In the genomic region with DNA sequence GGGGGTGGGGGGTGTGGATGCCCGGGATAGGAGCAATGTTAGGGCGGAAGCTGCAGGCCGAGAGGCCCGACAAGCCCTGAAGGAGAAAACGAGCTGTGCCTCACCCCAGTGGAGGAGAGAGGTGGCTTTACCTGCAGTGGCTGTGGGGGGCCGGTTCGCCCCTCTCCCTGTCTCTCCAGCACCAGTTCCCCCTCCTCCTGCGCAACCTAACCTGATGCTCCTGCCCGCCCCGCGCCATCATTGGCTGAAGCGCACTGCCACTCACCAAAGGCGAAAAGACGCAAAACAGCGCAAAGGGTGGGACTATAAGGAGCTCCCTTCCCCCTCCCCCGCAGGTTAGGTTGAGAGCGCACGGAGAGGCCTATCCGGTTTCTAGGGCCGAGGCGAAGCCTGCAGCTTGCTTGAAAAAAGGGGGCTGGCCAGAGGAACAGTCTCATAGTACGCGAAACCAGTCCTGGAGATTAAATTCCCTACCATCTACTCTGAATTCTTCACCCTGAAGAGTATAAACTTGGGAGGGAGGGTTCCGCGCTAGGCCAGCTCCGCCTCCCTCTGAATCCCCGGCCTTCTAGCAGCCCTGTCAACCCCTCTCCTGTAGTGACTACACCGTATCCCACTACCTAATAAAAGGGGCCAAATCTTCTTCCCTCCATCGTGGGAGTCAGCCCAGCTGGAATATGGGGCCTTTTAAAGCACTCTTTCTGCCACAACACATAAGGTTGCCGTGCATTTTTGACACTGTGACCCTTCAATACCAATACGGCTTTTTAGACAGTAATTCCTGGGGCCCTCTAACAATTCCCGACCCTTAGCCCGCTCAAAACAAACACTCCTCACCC, we compare ENCODE assay signal across 1 cellular context.
A peak's percentile ranks its signal among the peaks of the same experiment; 100 is the strongest.
TF ChIP-seq lines count a peak whose summit lies in the region.

No MANE protein-coding gene starts in this region.

TF ChIP-seq in K562, 482 proteins besides CTCF, POLR2A, EP300 and RAD21 (continued from another document and continues in another):
- no peak for TF ChIP-seq EWSR1 (IDR thresholded peaks at IDR 0.05; ENCODE audit: borderline replicate concordance, low read depth, partially characterized antibody)
- TF ChIP-seq RNF2 (IDR thresholded peaks at IDR 0.05) = no peak
- TF ChIP-seq FOXK1 (CRISPR knock-in tag; IDR thresholded peaks at IDR 0.05; ENCODE audit: borderline replicate concordance) = no peak
- no peak for TF ChIP-seq ZBTB5 (IDR thresholded peaks at IDR 0.05)
- no peak for TF ChIP-seq MIER1 (IDR thresholded peaks at IDR 0.05; ENCODE audit: low read depth)
- TF ChIP-seq PRPF4 (IDR thresholded peaks at IDR 0.05; ENCODE audit: insufficient read depth, low read depth, low read length, poor library complexity, severe bottlenecking) = no peak
- peak; percentile 52 for TF ChIP-seq RBBP5 (IDR thresholded peaks at IDR 0.05; ENCODE audit: borderline replicate concordance, insufficient read depth, low read length, poor library complexity, severe bottlenecking)
- TF ChIP-seq BCL6 (CRISPR knock-in tag; IDR thresholded peaks at IDR 0.05) = no peak
- no peak for TF ChIP-seq KDM2B (CRISPR knock-in tag; IDR thresholded peaks at IDR 0.05)
- TF ChIP-seq TCF7 (IDR thresholded peaks at IDR 0.05; ENCODE audit: borderline replicate concordance) = no peak
- no peak for TF ChIP-seq ZNF23 (CRISPR knock-in tag; IDR thresholded peaks at IDR 0.05)
- peak; percentile 47; the same call in 1 of the 2 replicates for TF ChIP-seq KAT7 (CRISPR knock-in tag; IDR thresholded peaks at IDR 0.05; ENCODE audit: borderline replicate concordance)
- TF ChIP-seq TRIM24 (IDR thresholded peaks at IDR 0.05) = peak in 1 of 2 experiments; percentile 48; a peak in 2 of 4 replicates
- TF ChIP-seq FOXA3 (CRISPR knock-in tag; conservative IDR thresholded peaks at IDR 0.05 in 1 of 2, IDR thresholded peaks at IDR 0.05 in 1 of 2) = peak in 1 of 2 experiments; percentile 43; a peak in 1 of 4 replicates
- TF ChIP-seq HLTF (IDR thresholded peaks at IDR 0.05) = no peak
- TF ChIP-seq ZNF644 (tag; IDR thresholded peaks at IDR 0.05; ENCODE audit: low read depth) = no peak
- no peak for TF ChIP-seq CEBPG (CRISPR knock-in tag; IDR thresholded peaks at IDR 0.05)
- TF ChIP-seq CEBPG (tag; conservative IDR thresholded peaks at IDR 0.05 in 1 of 2, IDR thresholded peaks at IDR 0.05 in 1 of 2) = no peak
- no peak for TF ChIP-seq XRCC4 (IDR thresholded peaks at IDR 0.05; ENCODE audit: extremely low read depth, insufficient read depth, insufficient read length)
- no peak for TF ChIP-seq CEBPZ (IDR thresholded peaks at IDR 0.05; ENCODE audit: borderline replicate concordance, low read depth, low read length)
- TF ChIP-seq, protein P1, sequence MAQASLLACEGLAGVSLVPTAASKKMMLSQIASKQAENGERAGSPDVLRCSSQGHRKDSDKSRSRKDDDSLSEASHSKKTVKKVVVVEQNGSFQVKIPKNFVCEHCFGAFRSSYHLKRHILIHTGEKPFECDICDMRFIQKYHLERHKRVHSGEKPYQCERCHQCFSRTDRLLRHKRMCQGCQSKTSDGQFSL (CRISPR knock-in tag; IDR thresholded peaks at IDR 0.05) = peak; percentile 66; the same call in 1 of the 2 replicates
- TF ChIP-seq, protein P1 (tag; IDR thresholded peaks at IDR 0.05) = peak in 1 of 2 experiments; percentile 65; a peak in 1 of 4 replicates
- TF ChIP-seq MCM3 (IDR thresholded peaks at IDR 0.05) = no peak
- TF ChIP-seq, protein P2, sequence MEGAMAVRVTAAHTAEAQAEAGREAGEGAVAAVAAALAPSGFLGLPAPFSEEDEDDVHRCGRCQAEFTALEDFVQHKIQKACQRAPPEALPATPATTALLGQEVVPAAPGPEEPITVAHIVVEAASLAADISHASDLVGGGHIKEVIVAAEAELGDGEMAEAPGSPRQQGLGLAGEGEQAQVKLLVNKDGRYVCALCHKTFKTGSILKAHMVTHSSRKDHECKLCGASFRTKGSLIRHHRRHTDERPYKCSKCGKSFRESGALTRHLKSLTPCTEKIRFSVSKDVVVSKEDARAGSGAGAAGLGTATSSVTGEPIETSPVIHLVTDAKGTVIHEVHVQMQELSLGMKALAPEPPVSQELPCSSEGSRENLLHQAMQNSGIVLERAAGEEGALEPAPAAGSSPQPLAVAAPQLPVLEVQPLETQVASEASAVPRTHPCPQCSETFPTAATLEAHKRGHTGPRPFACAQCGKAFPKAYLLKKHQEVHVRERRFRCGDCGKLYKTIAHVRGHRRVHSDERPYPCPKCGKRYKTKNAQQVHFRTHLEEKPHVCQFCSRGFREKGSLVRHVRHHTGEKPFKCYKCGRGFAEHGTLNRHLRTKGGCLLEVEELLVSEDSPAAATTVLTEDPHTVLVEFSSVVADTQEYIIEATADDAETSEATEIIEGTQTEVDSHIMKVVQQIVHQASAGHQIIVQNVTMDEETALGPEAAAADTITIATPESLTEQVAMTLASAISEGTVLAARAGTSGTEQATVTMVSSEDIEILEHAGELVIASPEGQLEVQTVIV (CRISPR knock-in tag; IDR thresholded peaks at IDR 0.05; ENCODE audit: borderline replicate concordance) = no peak
- TF ChIP-seq MCM2 (IDR thresholded peaks at IDR 0.05; ENCODE audit: low read depth) = no peak
- TF ChIP-seq ARNT (IDR thresholded peaks at IDR 0.05) = no peak
- TF ChIP-seq, protein P3, sequence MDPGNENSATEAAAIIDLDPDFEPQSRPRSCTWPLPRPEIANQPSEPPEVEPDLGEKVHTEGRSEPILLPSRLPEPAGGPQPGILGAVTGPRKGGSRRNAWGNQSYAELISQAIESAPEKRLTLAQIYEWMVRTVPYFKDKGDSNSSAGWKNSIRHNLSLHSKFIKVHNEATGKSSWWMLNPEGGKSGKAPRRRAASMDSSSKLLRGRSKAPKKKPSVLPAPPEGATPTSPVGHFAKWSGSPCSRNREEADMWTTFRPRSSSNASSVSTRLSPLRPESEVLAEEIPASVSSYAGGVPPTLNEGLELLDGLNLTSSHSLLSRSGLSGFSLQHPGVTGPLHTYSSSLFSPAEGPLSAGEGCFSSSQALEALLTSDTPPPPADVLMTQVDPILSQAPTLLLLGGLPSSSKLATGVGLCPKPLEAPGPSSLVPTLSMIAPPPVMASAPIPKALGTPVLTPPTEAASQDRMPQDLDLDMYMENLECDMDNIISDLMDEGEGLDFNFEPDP (CRISPR knock-in tag; IDR thresholded peaks at IDR 0.05) = no peak
- TF ChIP-seq ARID2 (IDR thresholded peaks at IDR 0.05) = no peak
- TF ChIP-seq, protein P4, sequence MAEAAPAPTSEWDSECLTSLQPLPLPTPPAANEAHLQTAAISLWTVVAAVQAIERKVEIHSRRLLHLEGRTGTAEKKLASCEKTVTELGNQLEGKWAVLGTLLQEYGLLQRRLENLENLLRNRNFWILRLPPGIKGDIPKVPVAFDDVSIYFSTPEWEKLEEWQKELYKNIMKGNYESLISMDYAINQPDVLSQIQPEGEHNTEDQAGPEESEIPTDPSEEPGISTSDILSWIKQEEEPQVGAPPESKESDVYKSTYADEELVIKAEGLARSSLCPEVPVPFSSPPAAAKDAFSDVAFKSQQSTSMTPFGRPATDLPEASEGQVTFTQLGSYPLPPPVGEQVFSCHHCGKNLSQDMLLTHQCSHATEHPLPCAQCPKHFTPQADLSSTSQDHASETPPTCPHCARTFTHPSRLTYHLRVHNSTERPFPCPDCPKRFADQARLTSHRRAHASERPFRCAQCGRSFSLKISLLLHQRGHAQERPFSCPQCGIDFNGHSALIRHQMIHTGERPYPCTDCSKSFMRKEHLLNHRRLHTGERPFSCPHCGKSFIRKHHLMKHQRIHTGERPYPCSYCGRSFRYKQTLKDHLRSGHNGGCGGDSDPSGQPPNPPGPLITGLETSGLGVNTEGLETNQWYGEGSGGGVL (CRISPR knock-in tag; IDR thresholded peaks at IDR 0.05) = no peak
- no peak for TF ChIP-seq ZNF318 (IDR thresholded peaks at IDR 0.05; ENCODE audit: borderline replicate concordance in 1 of 2, low read depth in 1 of 2)
- TF ChIP-seq TCF7L2 (IDR thresholded peaks at IDR 0.05; ENCODE audit: low read depth, low read length) = no peak
- TF ChIP-seq ZNF212 (CRISPR knock-in tag; IDR thresholded peaks at IDR 0.05) = no peak
- no peak for TF ChIP-seq NR2C2 (CRISPR knock-in tag; IDR thresholded peaks at IDR 0.05)
- peak; percentile 50; the same call in 1 of the 2 replicates for TF ChIP-seq NR2C2 (tag; IDR thresholded peaks at IDR 0.05)
- TF ChIP-seq SNRNP70 (optimal IDR thresholded peaks at IDR 0.05; ENCODE audit: low read depth, low read length) = no peak
- no peak for TF ChIP-seq ZBTB8A (IDR thresholded peaks at IDR 0.05; ENCODE audit: partially characterized antibody)
- no peak for TF ChIP-seq POLR3G (IDR thresholded peaks at IDR 0.05; ENCODE audit: extremely low read depth, insufficient read length, insufficient replicate concordance)
